ENCODE assay signal across 13 cellular contexts in the genomic region with DNA sequence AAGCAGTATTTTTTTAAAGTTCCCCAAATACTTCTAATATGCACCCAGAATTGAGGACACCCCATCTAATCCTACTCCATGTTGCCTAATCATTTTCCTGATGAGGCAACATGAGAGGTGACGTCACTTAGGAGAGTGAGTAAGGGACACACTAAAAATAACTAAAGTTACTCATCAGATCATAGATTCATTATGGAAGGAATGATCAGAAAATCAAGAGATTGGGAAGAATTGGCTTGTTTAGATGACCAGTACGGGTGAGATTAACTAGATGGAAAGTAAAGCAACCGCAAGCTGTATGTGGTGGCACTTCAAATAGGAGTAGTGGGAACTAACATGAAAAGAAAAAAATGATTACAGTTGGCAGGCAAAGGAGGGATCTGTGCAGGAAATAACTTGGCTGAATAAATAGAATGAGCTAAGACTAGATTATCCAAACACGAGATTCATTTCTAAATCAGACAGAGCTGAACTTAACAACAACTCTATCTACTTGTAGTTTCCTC.
DNase-seq lines count a peak whose midpoint lies in the region; ATAC-seq and TF ChIP-seq lines count a peak whose summit lies in the region.
"Had no signal": no experiment of that assay in that cellular context is flagged by ENCODE, and none has a peak within 500 bp of the region (broad histone marks: within the 10 kb centered on the region; RNA-seq: fewer than 3 reads in every experiment).

No MANE protein-coding gene starts in this region.

- WGBS in suprapubic skin, result 22% methylated on average over 4 of the region's 4 CpGs

- TF ChIP-seq EP300 in suprapubic skin (IDR thresholded peaks at IDR 0.05), result no peak

- no peaks in the 10 kb centered on the region for H3K9me3 ChIP-seq in suprapubic skin

- DNase-seq in SIG-M5 treated with dmso at 0.1 percent for 504 hours (lab: John Stamatoyannopoulos, UW; ENCODE audit: unreplicated experiment) (peak; percentile 41), SIG-M5 (lab: John Stamatoyannopoulos, UW) (no peak), astrocyte of the cerebellum (ENCODE audit: low read depth) (peak; percentile 35), left ventricle myocardium superior (no peak), suprapubic skin (ENCODE audit: low spot score in 2 of 2) (peak in 1 of 2 donors; percentile 65), osteocyte (ENCODE audit: extremely low spot score, unreplicated experiment) (no peak)
- DNase-seq in activated CD4-positive, alpha-beta T cell treated with anti-CD3 and anti-CD28 coated beads, Interleukin-2, amount 10 ng/mL, durations not matched to agents 24 days and 14 days, result no peak
- DNase-seq: activated gamma-delta T cell; AML-193; NCI-H187; stimulated activated CD4-positive, alpha-beta T cell treated with anti-CD3 and anti-CD28 coated beads, Interleukin-4, amount 100 ng/mL, for 1 hour; T-cell had no signal

- no peak for TF ChIP-seq POLR2A in suprapubic skin (IDR thresholded peaks at IDR 0.05)

- H3K36me3 Mint-ChIP-seq in osteocyte (ENCODE audit: unreplicated experiment), result no peaks in the 10 kb centered on the region
- H3K36me3 Mint-ChIP-seq in activated CD4-positive, alpha-beta T cell treated with anti-CD3 and anti-CD28 coated beads, Interleukin-2, amount 10 ng/mL, durations not matched to agents 24 days and 14 days (ENCODE audit: low read depth), result no peaks in the 10 kb centered on the region
- H3K36me3 Mint-ChIP-seq: T-cell had no signal

- ATAC-seq in left ventricle myocardium superior (peak; percentile 74), GM19351 (IDR thresholded peaks at IDR 0.05; ENCODE audit: unreplicated experiment) (no peak)
- ATAC-seq: T-cell had no signal

- no peak for TF ChIP-seq CTCF in astrocyte of the cerebellum (IDR thresholded peaks at IDR 0.05; ENCODE audit: low read depth, low read length, missing control alignments)
- TF ChIP-seq CTCF in suprapubic skin (IDR thresholded peaks at IDR 0.05), result no peak
- TF ChIP-seq CTCF in osteocyte (IDR thresholded peaks at IDR 0.05), result no peak

- no peaks in the 10 kb centered on the region for H3K36me3 ChIP-seq in suprapubic skin

- peak overlapping the region; percentile 47 for H3K27ac ChIP-seq in suprapubic skin

- H3K4me1 Mint-ChIP-seq in osteocyte (ENCODE audit: unreplicated experiment), result no peaks in the 10 kb centered on the region
- peaks cover 3% of the 10 kb centered on the region for H3K4me1 Mint-ChIP-seq in activated CD4-positive, alpha-beta T cell treated with anti-CD3 and anti-CD28 coated beads, Interleukin-2, amount 10 ng/mL, durations not matched to agents 24 days and 14 days

- in situ Hi-C loops in astrocyte of the cerebellum (cut with HindIII; ENCODE audit: low sequenced_read_pairs), result no loop called here

- no peaks in the 10 kb centered on the region for H3K27me3 ChIP-seq in suprapubic skin

- peaks cover 30% of the 10 kb centered on the region for H3K4me1 ChIP-seq in suprapubic skin

- H3K27ac Mint-ChIP-seq in osteocyte (ENCODE audit: unreplicated experiment), result no peak overlapping the region
- H3K27ac Mint-ChIP-seq in activated CD4-positive, alpha-beta T cell treated with anti-CD3 and anti-CD28 coated beads, Interleukin-2, amount 10 ng/mL, durations not matched to agents 24 days and 14 days, result no peak overlapping the region
- H3K27ac Mint-ChIP-seq: T-cell had no signal

- H3K9me3 Mint-ChIP-seq in osteocyte (ENCODE audit: unreplicated experiment), result no peaks in the 10 kb centered on the region
- no peaks in the 10 kb centered on the region for H3K9me3 Mint-ChIP-seq in activated CD4-positive, alpha-beta T cell treated with anti-CD3 and anti-CD28 coated beads, Interleukin-2, amount 10 ng/mL, durations not matched to agents 24 days and 14 days
- H3K9me3 Mint-ChIP-seq: T-cell had no signal

- no peak overlapping the region for H3K4me3 ChIP-seq in astrocyte of the cerebellum (ENCODE audit: low read depth, low read length)
- H3K4me3 ChIP-seq in suprapubic skin, result no peak overlapping the region

- intact Hi-C loops in left ventricle myocardium superior (cut with micrococcal nuclease), result no loop called here
- intact Hi-C loops in activated CD4-positive, alpha-beta T cell treated with anti-CD3 and anti-CD28 coated beads, Interleukin-2, amount 10 ng/mL, durations not matched to agents 24 days and 14 days (cut with micrococcal nuclease), result no loop called here

- no peaks in the 10 kb centered on the region for H3K27me3 Mint-ChIP-seq in osteocyte (ENCODE audit: unreplicated experiment)
- H3K27me3 Mint-ChIP-seq in activated CD4-positive, alpha-beta T cell treated with anti-CD3 and anti-CD28 coated beads, Interleukin-2, amount 10 ng/mL, durations not matched to agents 24 days and 14 days, result peaks cover 3% of the 10 kb centered on the region

- H3K4me3 Mint-ChIP-seq in osteocyte (ENCODE audit: unreplicated experiment), result no peak overlapping the region
- no peak overlapping the region for H3K4me3 Mint-ChIP-seq in activated CD4-positive, alpha-beta T cell treated with anti-CD3 and anti-CD28 coated beads, Interleukin-2, amount 10 ng/mL, durations not matched to agents 24 days and 14 days
- H3K4me3 Mint-ChIP-seq: T-cell had no signal

Comparison
In these comparisons a context has a peak if more than half of its experiments do, and no peak if none do; other contexts are left out.
1. DNase-seq: peak in SIG-M5 treated with dmso at 0.1 percent for 504 hours (single experiment) and astrocyte of the cerebellum (single experiment); none in SIG-M5 (single experiment), left ventricle myocardium superior (single experiment), osteocyte (single experiment) and activated CD4-positive, alpha-beta T cell treated with anti-CD3 and anti-CD28 coated beads, Interleukin-2, amount 10 ng/mL, durations not matched to agents 24 days and 14 days (single experiment).